ENCODE assay signal across 35 cellular contexts in genomic region chr1:197544553-197544952, GRCh38.
"Had no signal": no experiment of that assay in that cellular context is flagged by ENCODE, and none has a peak within 500 bp of the region (broad histone marks: within the 10 kb centered on the region; RNA-seq: fewer than 3 reads in every experiment).

No MANE protein-coding gene starts in this region.

- H3K4me3 ChIP-seq: ascending aorta, cardiac muscle cell had no signal

- H3K36me3 ChIP-seq: ascending aorta, cardiac muscle cell, WERI-Rb-1 had no signal

- H3K4me1 ChIP-seq: ascending aorta had no signal

- H3K4me3 Mint-ChIP-seq: activated B cell treated with CpG ODN at 0.5 μM for 24 hours; activated CD4-positive, alpha-beta memory T cell treated with anti-CD3 and anti-CD28 coated beads for 36 hours; activated CD4-positive, alpha-beta T cell treated with anti-CD3 and anti-CD28 coated beads, Interleukin-2, amount 10 ng/mL, durations not matched to agents 24 days and 14 days; activated CD8-positive, alpha-beta memory T cell treated with anti-CD3 and anti-CD28 coated beads, Interleukin-2, amount 10 ng/mL, durations not matched to agents 7 days and 5 days; activated CD8-positive, alpha-beta T cell treated with anti-CD3 and anti-CD28 coated beads, Interleukin-2, amount 10 ng/mL, durations not matched to agents 7 days and 5 days; activated naive CD8-positive, alpha-beta T cell; activated naive CD8-positive, alpha-beta T cell treated with anti-CD3 and anti-CD28 coated beads, Interleukin-2, amount 10 ng/mL, durations not matched to agents 7 days and 5 days; activated naive CD8-positive, alpha-beta T cell treated with anti-CD3 and anti-CD28 coated beads, Interleukin-2, amount 50 U/mL, for 24 hours; activated T-cell treated with anti-CD3 and anti-CD28 coated beads, Interleukin-2, amount 50 U/mL, for 24 hours; brain; central memory CD8-positive, alpha-beta T cell; T-helper 1 cell treated with Interleukin-12 subunit alpha and Interleukin-12 subunit beta and Interleukin-4 antibody, amounts not matched to agents 30 μg/mL and 1 μg/mL, for 36 hours; T-helper 2 cell treated with Interferon-gamma antibody and Interleukin-4, amounts not matched to agents 5 μg/mL and 100 μg/mL, for 36 hours had no signal

- H3K4me1 Mint-ChIP-seq: activated B cell treated with CpG ODN at 0.5 μM for 24 hours; activated CD4-positive, alpha-beta T cell treated with anti-CD3 and anti-CD28 coated beads, Interleukin-2, amount 10 ng/mL, durations not matched to agents 24 days and 14 days; activated CD8-positive, alpha-beta memory T cell treated with anti-CD3 and anti-CD28 coated beads, Interleukin-2, amount 10 ng/mL, durations not matched to agents 7 days and 5 days; activated naive CD8-positive, alpha-beta T cell treated with anti-CD3 and anti-CD28 coated beads, Interleukin-2, amount 10 ng/mL, durations not matched to agents 7 days and 5 days; activated naive CD8-positive, alpha-beta T cell treated with anti-CD3 and anti-CD28 coated beads, Interleukin-2, amount 50 U/mL, for 24 hours; brain had no signal

- DNase-seq: activated B cell treated with CpG ODN at 0.5 μM for 24 hours; activated CD4-positive, alpha-beta memory T cell treated with anti-CD3 and anti-CD28 coated beads for 36 hours; activated CD4-positive, alpha-beta T cell treated with anti-CD3 and anti-CD28 coated beads for 4 hours; activated CD4-positive, alpha-beta T cell treated with anti-CD3 and anti-CD28 coated beads, Interleukin-2, amount 10 ng/mL, durations not matched to agents 24 days and 14 days; activated CD4-positive, alpha-beta T cell treated with anti-CD3 and anti-CD28 coated beads, Interleukin-2, amount 50 U/mL, for 1 hour; activated CD4-positive, alpha-beta T cell treated with anti-CD3 and anti-CD28 coated beads, Interleukin-2, amount 50 U/mL, for 4 hours; activated CD4-positive, CD25-positive, alpha-beta regulatory T cell treated with anti-CD3 and anti-CD28 coated beads, Interleukin-2, amount 50 U/mL, for 72 hours; activated CD8-positive, alpha-beta memory T cell treated with anti-CD3 and anti-CD28 coated beads for 24 hours; activated CD8-positive, alpha-beta memory T cell treated with anti-CD3 and anti-CD28 coated beads, Interleukin-2, amount 10 ng/mL, durations not matched to agents 7 days and 5 days; activated CD8-positive, alpha-beta memory T cell treated with anti-CD3 and anti-CD28 coated beads, Interleukin-2, amount 50 U/mL, for 48 hours; activated CD8-positive, alpha-beta T cell treated with anti-CD3 and anti-CD28 coated beads, Interleukin-2, amount 10 ng/mL, durations not matched to agents 7 days and 5 days; activated effector memory CD4-positive, alpha-beta T cell treated with Interleukin-2 at 50 U/mL for 16 hours; activated gamma-delta T cell; activated naive CD4-positive, alpha-beta T cell treated with anti-CD3 and anti-CD28 coated beads, Interleukin-2, amount 50 U/mL, for 16 hours; activated naive CD4-positive, alpha-beta T cell treated with Interleukin-2 at 50 U/mL for 16 hours; activated naive CD8-positive, alpha-beta T cell treated with anti-CD3 and anti-CD28 coated beads, Interleukin-2, amount 10 ng/mL, durations not matched to agents 7 days and 5 days; activated naive CD8-positive, alpha-beta T cell treated with anti-CD3 and anti-CD28 coated beads, Interleukin-2, amount 50 U/mL, for 24 hours; activated T-cell treated with anti-CD3 and anti-CD28 coated beads, Interleukin-2, amount 50 U/mL, for 24 hours; activated T-cell treated with anti-CD3 and anti-CD28 coated beads, Interleukin-2, amount 50 U/mL, for 48 hours; amygdala; anterior cingulate cortex; caudate nucleus; cerebellar nuclear complex; T-helper 1 cell; T-helper 2 cell; T-helper 9 cell; WERI-Rb-1 had no signal

- H3K27ac Mint-ChIP-seq: activated B cell treated with CpG ODN at 0.5 μM for 24 hours; activated CD4-positive, alpha-beta memory T cell treated with anti-CD3 and anti-CD28 coated beads for 36 hours; activated CD4-positive, alpha-beta T cell treated with anti-CD3 and anti-CD28 coated beads, Interleukin-2, amount 10 ng/mL, durations not matched to agents 24 days and 14 days; activated CD8-positive, alpha-beta memory T cell treated with anti-CD3 and anti-CD28 coated beads, Interleukin-2, amount 10 ng/mL, durations not matched to agents 7 days and 5 days; activated CD8-positive, alpha-beta T cell treated with anti-CD3 and anti-CD28 coated beads, Interleukin-2, amount 10 ng/mL, durations not matched to agents 7 days and 5 days; activated naive CD8-positive, alpha-beta T cell; activated naive CD8-positive, alpha-beta T cell treated with anti-CD3 and anti-CD28 coated beads, Interleukin-2, amount 10 ng/mL, durations not matched to agents 7 days and 5 days; activated naive CD8-positive, alpha-beta T cell treated with anti-CD3 and anti-CD28 coated beads, Interleukin-2, amount 50 U/mL, for 24 hours; activated T-cell treated with anti-CD3 and anti-CD28 coated beads, Interleukin-2, amount 50 U/mL, for 24 hours; activated T-helper 2 cell treated with anti-CD3 and anti-CD28 coated beads, Interferon-gamma antibody, Interleukin-2, Interleukin-4, amounts not matched to agents 10 μg/mL and 5 μg/mL and 100 μg/mL, durations not matched to agents 14 hours and 24 hours and 36 hours; brain; T-helper 1 cell treated with Interleukin-12 subunit alpha and Interleukin-12 subunit beta and Interleukin-4 antibody, amounts not matched to agents 30 μg/mL and 1 μg/mL, for 36 hours; T-helper 2 cell treated with Interferon-gamma antibody and Interleukin-4, amounts not matched to agents 5 μg/mL and 100 μg/mL, for 36 hours had no signal

- ATAC-seq: activated CD8-positive, alpha-beta memory T cell treated with anti-CD3 and anti-CD28 coated beads, Interleukin-2, amount 10 ng/mL, durations not matched to agents 7 days and 5 days; activated CD8-positive, alpha-beta T cell treated with anti-CD3 and anti-CD28 coated beads, Interleukin-2, amount 10 ng/mL, durations not matched to agents 7 days and 5 days; activated naive CD8-positive, alpha-beta T cell treated with anti-CD3 and anti-CD28 coated beads, Interleukin-2, amount 50 U/mL, for 24 hours had no signal

- H3K27ac ChIP-seq: ascending aorta, cardiac muscle cell, WERI-Rb-1 had no signal

- H3K9me3 ChIP-seq: ascending aorta had no signal

- H3K27me3 Mint-ChIP-seq: activated B cell treated with CpG ODN at 0.5 μM for 24 hours; activated CD4-positive, alpha-beta memory T cell treated with anti-CD3 and anti-CD28 coated beads for 36 hours; activated CD4-positive, alpha-beta T cell treated with anti-CD3 and anti-CD28 coated beads, Interleukin-2, amount 10 ng/mL, durations not matched to agents 24 days and 14 days; activated CD8-positive, alpha-beta memory T cell treated with anti-CD3 and anti-CD28 coated beads, Interleukin-2, amount 10 ng/mL, durations not matched to agents 7 days and 5 days; activated naive CD8-positive, alpha-beta T cell; activated naive CD8-positive, alpha-beta T cell treated with anti-CD3 and anti-CD28 coated beads, Interleukin-2, amount 10 ng/mL, durations not matched to agents 7 days and 5 days; activated naive CD8-positive, alpha-beta T cell treated with anti-CD3 and anti-CD28 coated beads, Interleukin-2, amount 50 U/mL, for 24 hours; activated T-cell treated with anti-CD3 and anti-CD28 coated beads, Interleukin-2, amount 50 U/mL, for 24 hours; brain; central memory CD8-positive, alpha-beta T cell had no signal

- H3K9me3 Mint-ChIP-seq: activated B cell treated with CpG ODN at 0.5 μM for 24 hours; activated CD4-positive, alpha-beta memory T cell treated with anti-CD3 and anti-CD28 coated beads for 36 hours; activated CD4-positive, alpha-beta T cell treated with anti-CD3 and anti-CD28 coated beads, Interleukin-2, amount 10 ng/mL, durations not matched to agents 24 days and 14 days; activated naive CD8-positive, alpha-beta T cell treated with anti-CD3 and anti-CD28 coated beads, Interleukin-2, amount 10 ng/mL, durations not matched to agents 7 days and 5 days; activated naive CD8-positive, alpha-beta T cell treated with anti-CD3 and anti-CD28 coated beads, Interleukin-2, amount 50 U/mL, for 24 hours; activated T-cell treated with anti-CD3 and anti-CD28 coated beads, Interleukin-2, amount 50 U/mL, for 24 hours; activated T-helper 2 cell treated with anti-CD3 and anti-CD28 coated beads, Interferon-gamma antibody, Interleukin-2, Interleukin-4, amounts not matched to agents 10 μg/mL and 5 μg/mL and 100 μg/mL, durations not matched to agents 14 hours and 24 hours and 36 hours; brain; central memory CD8-positive, alpha-beta T cell; T-helper 1 cell treated with Interleukin-12 subunit alpha and Interleukin-12 subunit beta and Interleukin-4 antibody, amounts not matched to agents 30 μg/mL and 1 μg/mL, for 36 hours; T-helper 2 cell treated with Interferon-gamma antibody and Interleukin-4, amounts not matched to agents 5 μg/mL and 100 μg/mL, for 36 hours had no signal
